In genomic region chr10:124228017-124228379, GRCh38 we compare ENCODE assay signal across 1 cellular context.
TF ChIP-seq lines count a peak whose summit lies in the region.

No MANE protein-coding gene starts in this region.

TF ChIP-seq in GM12878, 131 proteins besides CTCF, POLR2A, EP300 and RAD21 (continued from another document):
- TF ChIP-seq PKNOX1 (IDR thresholded peaks at IDR 0.05) (no peak), HDAC2 (IDR thresholded peaks at IDR 0.05) (peak; percentile 95), IKZF1 (conservative IDR thresholded peaks at IDR 0.05) (peak; percentile 95), RELB (IDR thresholded peaks at IDR 0.05; ENCODE audit: low read depth) (peak; percentile 99), PAX8 (IDR thresholded peaks at IDR 0.05) (no peak), IKZF2 (IDR thresholded peaks at IDR 0.05) (peak; percentile 96 to 98), ZNF217 (IDR thresholded peaks at IDR 0.05) (peak; percentile 69; the same call in 1 of the 2 replicates), SP1 (IDR thresholded peaks at IDR 0.05; ENCODE audit: low read depth, low read length) (no peak)
